8 cellular contexts compared by ENCODE assay signal in the genomic region with DNA sequence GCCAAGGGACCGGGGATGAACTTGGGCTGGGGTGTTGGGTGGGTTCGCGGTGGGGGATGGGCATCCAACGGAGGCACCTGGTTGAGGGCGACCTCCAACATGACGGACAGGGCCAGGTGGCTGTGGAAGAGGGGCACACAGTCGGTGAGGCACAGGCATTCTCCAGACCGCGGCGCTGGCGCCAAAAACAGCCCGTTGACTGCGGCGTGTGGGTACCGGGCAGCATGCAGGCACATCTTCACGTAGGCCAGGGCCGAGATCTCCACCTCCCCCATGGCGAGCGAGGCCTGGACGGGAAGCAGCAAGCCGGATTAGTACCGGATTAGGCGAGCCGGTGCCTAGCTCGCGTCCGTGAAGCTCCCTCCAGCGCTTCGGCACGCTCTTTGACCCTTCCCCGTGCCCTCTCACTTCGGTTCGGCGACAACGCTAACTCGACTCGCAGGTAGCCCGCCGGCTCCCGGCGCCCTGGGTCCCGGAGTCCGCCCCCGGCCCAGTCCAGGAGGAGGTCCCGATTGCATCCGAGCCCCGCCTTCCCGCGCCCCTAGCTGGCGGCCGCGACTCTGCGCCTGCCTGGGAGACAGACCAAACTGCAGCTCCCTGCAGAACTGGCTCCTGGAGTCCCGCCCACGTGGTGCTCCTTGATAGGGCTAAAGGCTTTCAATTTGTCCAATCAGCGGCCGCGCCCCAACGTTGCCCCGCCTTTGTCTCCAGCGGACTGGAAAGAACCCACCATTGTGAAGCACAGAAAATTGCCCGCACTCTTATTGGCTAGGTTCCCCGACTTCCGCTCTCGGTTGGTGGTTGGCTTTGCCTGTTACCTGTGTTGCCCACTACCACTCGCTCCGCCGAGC. TPM values are rescaled to one million over a fixed set of nuclear protein-coding genes. Genes with fewer than 3 reads are reported as not detected.
DNase-seq lines count a peak whose midpoint lies in the region; ATAC-seq and TF ChIP-seq lines count a peak whose summit lies in the region.

A gene with protein sequence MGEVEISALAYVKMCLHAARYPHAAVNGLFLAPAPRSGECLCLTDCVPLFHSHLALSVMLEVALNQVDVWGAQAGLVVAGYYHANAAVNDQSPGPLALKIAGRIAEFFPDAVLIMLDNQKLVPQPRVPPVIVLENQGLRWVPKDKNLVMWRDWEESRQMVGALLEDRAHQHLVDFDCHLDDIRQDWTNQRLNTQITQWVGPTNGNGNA (minus strand): TSS at position 562 of the 851 bp plus-strand sequence. CDS start 287 bp downstream, at position 275.

- H3K36me3 Mint-ChIP-seq in T-helper 17 cell (ENCODE audit: low read depth) (peaks cover 2% of the 10 kb centered on the region), progenitor cell of endocrine pancreas (ENCODE audit: insufficient read depth) (peaks cover 6% of the 10 kb centered on the region)

- intact Hi-C loops in left ventricle myocardium inferior (cut with micrococcal nuclease): no loop called here

- H3K4me3 Mint-ChIP-seq in T-helper 17 cell (peak within 1 kb of the TSS; percentile 93), progenitor cell of endocrine pancreas (ENCODE audit: low read depth) (peak within 1 kb of the TSS; percentile 95)

- H3K36me3 ChIP-seq in left ventricle myocardium inferior: peaks cover 40% of the 10 kb centered on the region
- H3K36me3 ChIP-seq in urinary bladder (ENCODE audit: insufficient read depth): peaks cover 1% of the 10 kb centered on the region

- DNase-seq in NCI-H1694 treated with DMSO at 0.1 percent for 48 hours (lab: John Stamatoyannopoulos, UW) (peak; percentile 99), T-helper 17 cell (peak; percentile 98 to 99 (median 98)), amygdala (lab: John Stamatoyannopoulos, UW) (peak; percentile 75 to 100 (median 99)), left ventricle myocardium inferior (peak; percentile 100), progenitor cell of endocrine pancreas (ENCODE audit: low spot score, unreplicated experiment) (peak; percentile 99)

- H3K27me3 Mint-ChIP-seq in T-helper 17 cell (no peaks in the 10 kb centered on the region), progenitor cell of endocrine pancreas (no peaks in the 10 kb centered on the region)

- under 1% methylated on average over 68 of the region's 68 CpGs for WGBS in urinary bladder

- peak within 1 kb of the TSS; percentile 86 for H3K27ac Mint-ChIP-seq in T-helper 17 cell
- H3K27ac Mint-ChIP-seq in progenitor cell of endocrine pancreas: peak within 1 kb of the TSS; percentile 95

- no peaks in the 10 kb centered on the region for H3K27me3 ChIP-seq in left ventricle myocardium inferior (ENCODE audit: low read depth)

- H3K4me3 ChIP-seq in left ventricle myocardium inferior: peak within 1 kb of the TSS; percentile 93
- peak within 1 kb of the TSS; percentile 54 for H3K4me3 ChIP-seq in urinary bladder (ENCODE audit: low read depth, low read length)

- H3K9me3 ChIP-seq in T-helper 17 cell (ENCODE audit: control insufficient read depth, low read length, poor library complexity, severe bottlenecking): no peaks in the 10 kb centered on the region
- no peaks in the 10 kb centered on the region for H3K9me3 ChIP-seq in left ventricle myocardium inferior (replicated peaks)

- peak; percentile 80 for TF ChIP-seq CTCF in left ventricle myocardium inferior (IDR thresholded peaks at IDR 0.05; ENCODE audit: borderline replicate concordance)
- peak; percentile 38 for TF ChIP-seq CTCF in progenitor cell of endocrine pancreas (IDR thresholded peaks at IDR 0.05; ENCODE audit: unreplicated experiment)

- H3K4me1 Mint-ChIP-seq in T-helper 17 cell: peaks cover 50% of the 10 kb centered on the region
- peaks cover 35% of the 10 kb centered on the region for H3K4me1 Mint-ChIP-seq in progenitor cell of endocrine pancreas (ENCODE audit: low read depth)

- peak within 1 kb of the TSS; percentile 94 for H3K27ac ChIP-seq in left ventricle myocardium inferior (replicated peaks)
- peak within 1 kb of the TSS; percentile 77 for H3K27ac ChIP-seq in urinary bladder (ENCODE audit: low read depth)

- TF ChIP-seq POLR2A in GM15510 (IDR thresholded peaks at IDR 0.05; ENCODE audit: borderline replicate concordance, extremely low read depth, insufficient read length): peak; percentile 95

- H3K9me3 Mint-ChIP-seq in progenitor cell of endocrine pancreas (ENCODE audit: low read depth): no peaks in the 10 kb centered on the region

- H3K4me1 ChIP-seq in left ventricle myocardium inferior: peaks cover 76% of the 10 kb centered on the region
- no peaks in the 10 kb centered on the region for H3K4me1 ChIP-seq in urinary bladder (ENCODE audit: insufficient read depth)

- ATAC-seq in HG02885 (IDR thresholded peaks at IDR 0.05; ENCODE audit: poor library complexity, unreplicated experiment): peak; percentile 86
- ATAC-seq in T-helper 17 cell: peak; percentile 91

RNA-seq across cellular contexts. Expression of the gene that starts here (rescaled TPM):
- total RNA-seq in T-helper 17 cell (1 to 10 TPM; 8.3 to 9.7 TPM), left ventricle myocardium inferior (14.5 TPM), progenitor cell of endocrine pancreas (22.8 and 22.9 TPM in 2 replicates), urinary bladder (5.0 TPM)
- polyA plus RNA-seq in urinary bladder: 24.4 TPM

Comparison
In these comparisons a context has a peak if more than half of its experiments do, and no peak if none do; other contexts are left out.
1. Peak in every context shown above with its lines: DNase-seq, ATAC-seq, H3K4me3 ChIP-seq and H3K27ac ChIP-seq.